Comparison of ENCODE assay signal across 18 cellular contexts in the genomic region with DNA sequence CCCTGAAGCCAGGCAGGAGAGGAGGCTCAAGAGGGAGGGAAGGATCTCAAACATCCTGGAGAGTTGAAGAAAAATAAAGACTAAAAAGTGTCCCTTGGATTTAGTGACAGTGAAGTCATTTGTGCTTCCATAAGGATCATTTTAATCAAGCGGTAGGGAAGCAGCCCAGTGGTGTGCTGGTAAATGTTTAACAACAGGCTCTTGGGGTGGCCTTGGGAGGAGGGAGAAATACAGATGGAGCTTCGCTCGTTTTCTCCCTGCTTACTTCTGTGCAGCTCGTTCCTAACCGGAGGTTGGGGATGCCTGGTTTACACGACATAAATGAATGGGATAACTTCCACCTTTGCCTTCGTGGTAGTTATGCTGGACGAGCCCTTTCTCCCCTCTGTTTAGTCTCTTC.
"Had no signal": no experiment of that assay in that cellular context is flagged by ENCODE, and none has a peak within 500 bp of the region (broad histone marks: within the 10 kb centered on the region; RNA-seq: fewer than 3 reads in every experiment).

No MANE protein-coding gene starts in this region.

- ATAC-seq: activated CD4-positive, alpha-beta T cell treated with anti-CD3 and anti-CD28 coated beads for 36 hours; activated CD8-positive, alpha-beta T cell treated with anti-CD3 and anti-CD28 coated beads for 36 hours; stimulated activated naive CD8-positive, alpha-beta T cell treated with anti-CD3 and anti-CD28 coated beads, Interleukin-15, Interleukin-2, amounts not matched to agents 100 U/mL and 50 U/mL, for 24 hours had no signal

- H3K4me3 ChIP-seq: esophagus squamous epithelium, lung, prostate gland, right lobe of liver, smooth muscle cell, tibial nerve had no signal

- H3K4me2 ChIP-seq: smooth muscle cell had no signal

- H3K36me3 ChIP-seq: esophagus squamous epithelium, prostate gland, right lobe of liver, tibial nerve had no signal

- H3K27me3 Mint-ChIP-seq: activated CD4-positive, alpha-beta T cell treated with anti-CD3 and anti-CD28 coated beads for 36 hours; activated CD8-positive, alpha-beta T cell treated with anti-CD3 and anti-CD28 coated beads for 36 hours had no signal

- H3K4me1 ChIP-seq: prostate gland had no signal

- H3K9me3 ChIP-seq: esophagus squamous epithelium, prostate gland, right lobe of liver, tibial nerve had no signal

- H3K27ac ChIP-seq: esophagus squamous epithelium, prostate gland, right lobe of liver, tibial nerve had no signal

- H3K9me3 Mint-ChIP-seq: activated CD8-positive, alpha-beta T cell treated with anti-CD3 and anti-CD28 coated beads for 36 hours; activated T-helper 2 cell treated with anti-CD3 and anti-CD28 coated beads, Interferon-gamma antibody, Interleukin-2, Interleukin-4, amounts not matched to agents 10 μg/mL and 5 μg/mL and 100 μg/mL, durations not matched to agents 14 hours and 24 hours and 36 hours had no signal

- H3K27ac Mint-ChIP-seq: activated CD4-positive, alpha-beta T cell treated with anti-CD3 and anti-CD28 coated beads for 36 hours; activated CD8-positive, alpha-beta T cell treated with anti-CD3 and anti-CD28 coated beads for 36 hours; activated T-helper 2 cell treated with anti-CD3 and anti-CD28 coated beads, Interferon-gamma antibody, Interleukin-2, Interleukin-4, amounts not matched to agents 10 μg/mL and 5 μg/mL and 100 μg/mL, durations not matched to agents 14 hours and 24 hours and 36 hours had no signal

- DNase-seq: activated CD4-positive, alpha-beta T cell treated with anti-CD3 and anti-CD28 coated beads for 36 hours; activated CD8-positive, alpha-beta T cell treated with anti-CD3 and anti-CD28 coated beads for 36 hours; activated naive CD4-positive, alpha-beta T cell treated with anti-CD3 and anti-CD28 coated beads, Interleukin-2, amount 50 U/mL, for 16 hours; activated T-cell treated with anti-CD3 and anti-CD28 coated beads, Interleukin-2, amount 50 U/mL, for 1 hour; dermis blood vessel endothelial cell; effector memory CD4-positive, alpha-beta T cell; esophagus squamous epithelium; midbrain; nephron progenitor cell; occipital lobe; right lobe of liver; stimulated activated naive CD8-positive, alpha-beta T cell treated with anti-CD3 and anti-CD28 coated beads, Interleukin-15, Interleukin-2, amounts not matched to agents 100 U/mL and 50 U/mL, for 24 hours; SW 1271 had no signal

- H3K4me3 Mint-ChIP-seq: activated CD4-positive, alpha-beta T cell treated with anti-CD3 and anti-CD28 coated beads for 36 hours; activated CD8-positive, alpha-beta T cell treated with anti-CD3 and anti-CD28 coated beads for 36 hours; nephron progenitor cell had no signal

- H3K27me3 ChIP-seq: esophagus squamous epithelium, right lobe of liver, tibial nerve had no signal
